ENCODE assay signal across 25 cellular contexts in the genomic region with DNA sequence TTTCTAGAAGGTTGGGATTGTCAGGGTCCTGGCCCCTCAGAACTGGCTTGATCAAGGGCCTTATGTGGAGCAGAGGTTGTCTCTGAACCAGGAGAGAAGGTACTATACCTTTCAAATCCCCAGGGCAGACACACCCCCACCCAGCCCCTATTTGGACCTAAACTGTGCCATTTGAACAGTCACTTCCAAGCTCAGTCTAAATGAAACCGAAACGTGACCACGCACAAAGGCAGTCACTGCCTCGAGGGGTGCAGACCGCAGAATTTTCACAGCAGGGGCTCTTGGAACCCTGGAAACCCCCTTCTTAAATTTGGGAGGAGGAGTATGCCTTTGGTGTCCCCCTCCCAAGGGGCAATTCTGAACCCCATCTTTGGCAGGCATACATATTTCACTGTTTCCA. TPM values are rescaled to one million over a fixed set of nuclear protein-coding genes. Genes with fewer than 3 reads are reported as not detected.
DNase-seq lines count a peak whose midpoint lies in the region; ATAC-seq, FAIRE-seq and TF ChIP-seq lines count a peak whose summit lies in the region.
"Had no signal": no experiment of that assay in that cellular context is flagged by ENCODE, and none has a peak within 500 bp of the region (broad histone marks: within the 10 kb centered on the region; RNA-seq: fewer than 3 reads in every experiment).

No MANE protein-coding gene starts in this region.

- H3K36me3 ChIP-seq in left ventricle myocardium inferior (peaks cover 8% of the 10 kb centered on the region), heart left ventricle (peaks cover 0 to 80% (median 37%) of the 10 kb centered on the region in 9 donors), GM12878 (ENCODE audit: control insufficient read depth in 2 of 2, insufficient read depth in 2 of 2, low read length in 1 of 2) (peaks cover 2 to 14% of the 10 kb centered on the region in 2 experiments)
- H3K36me3 ChIP-seq: breast epithelium, colonic mucosa had no signal

- RAD21 ChIA-PET in GM12878 (lab: Charles Lee; ENCODE audit: unreplicated experiment): no interaction called here

- H3K9me3 ChIP-seq in left ventricle myocardium inferior (replicated peaks): no peaks in the 10 kb centered on the region
- H3K9me3 ChIP-seq in heart left ventricle: no peaks in the 10 kb centered on the region
- no peaks in the 10 kb centered on the region for H3K9me3 ChIP-seq in GM12878 (replicated peaks; ENCODE audit: control insufficient read depth, insufficient read depth, low read length)
- H3K9me3 ChIP-seq: breast epithelium, Caco-2, colonic mucosa had no signal

- TF ChIP-seq RAD21 in GM12878 (IDR thresholded peaks at IDR 0.05; ENCODE audit: insufficient read depth, low read depth, low read length): no peak

- H3K27ac ChIP-seq in left ventricle myocardium inferior (replicated peaks) (peak overlapping the region; percentile 6), heart left ventricle (no peak overlapping the region), GM12878 (ENCODE audit: control insufficient read depth, insufficient read depth) (no peak overlapping the region), foreskin keratinocyte (no peak overlapping the region)
- H3K27ac ChIP-seq: breast epithelium, colonic mucosa had no signal

- DNase-seq in left ventricle myocardium inferior (no peak), heart left ventricle (no peak), GM12878 (ENCODE audit: low read depth, low spot score) (no peak), foreskin keratinocyte (no peak)
- DNase-seq: ACHN; activated CD4-positive, alpha-beta T cell treated with anti-CD3 and anti-CD28 coated beads for 4 hours; activated naive CD4-positive, alpha-beta T cell treated with anti-CD3 and anti-CD28 coated beads, Interleukin-2, amount 10 ng/mL, durations not matched to agents 7 days and 5 days; amniotic stem cell; Caco-2; colonic mucosa; DMS79; effector memory CD8-positive, alpha-beta T cell; foreskin fibroblast; GDM1; HFFc6; NCI-H1092; NCI-H1694 treated with DMSO at 0.1 percent for 48 hours; nucleus accumbens had no signal

- no peak for TF ChIP-seq EP300 in GM12878 (IDR thresholded peaks at IDR 0.05; ENCODE audit: borderline replicate concordance in 1 of 2, control insufficient read depth in 1 of 2, low read depth in 2 of 2, low read length in 2 of 2)

- H3K4me1 ChIP-seq in left ventricle myocardium inferior (peaks cover 43% of the 10 kb centered on the region), heart left ventricle (peaks cover 0 to 29% (median 15%) of the 10 kb centered on the region in 12 donors), GM12878 (ENCODE audit: control insufficient read depth, insufficient read depth, low read length) (peaks cover 10% of the 10 kb centered on the region), foreskin keratinocyte (peaks cover 11% of the 10 kb centered on the region)
- H3K4me1 ChIP-seq: Caco-2, colonic mucosa had no signal

- H3K79me2 ChIP-seq in GM12878 (ENCODE audit: control insufficient read depth, insufficient read depth, low read length): no peaks in the 10 kb centered on the region

- H3K4me3 ChIP-seq in left ventricle myocardium inferior: no peak overlapping the region
- H3K4me3 ChIP-seq in heart left ventricle: no peak overlapping the region
- H3K4me3 ChIP-seq in GM12878: no peak overlapping the region
- H3K4me3 ChIP-seq: breast epithelium, colonic mucosa, GM23338 had no signal

- no peaks in the 10 kb centered on the region for H4K20me1 ChIP-seq in GM12878 (ENCODE audit: control insufficient read depth, insufficient read depth)

- H2AFZ ChIP-seq in GM12878 (ENCODE audit: control insufficient read depth, low read depth, low read length): no peak overlapping the region
- H2AFZ ChIP-seq: GM23338 had no signal

- TF ChIP-seq POLR2A in heart left ventricle (IDR thresholded peaks at IDR 0.05): no peak
- no peak for TF ChIP-seq POLR2A in GM12878 (IDR thresholded peaks at IDR 0.05; ENCODE audit: low read depth, low read length)

- FAIRE-seq in GM12878 (lab: Jason Lieb, UNC): peak; percentile 54

- CTCF ChIA-PET in GM12878 (lab: Yijun Ruan, JAX): interaction anchor here (0.7 to 1.3 kb wide), 4 partner anchors 18 to 282 kb away, joined by 3 to 4 read pairs (median 3); no protein-coding TSS in a partner anchor

- in situ Hi-C loops in GM12878 (cut with MboI): no loop called here

- H3K27me3 ChIP-seq in left ventricle myocardium inferior (ENCODE audit: low read depth): peaks cover 10% of the 10 kb centered on the region
- H3K27me3 ChIP-seq in heart left ventricle: no peaks in the 10 kb centered on the region
- no peaks in the 10 kb centered on the region for H3K27me3 ChIP-seq in GM12878 (replicated peaks in 1 of 2; ENCODE audit: control insufficient read depth in 2 of 2, insufficient read depth in 2 of 2, low read length in 1 of 2)
- H3K27me3 ChIP-seq in foreskin keratinocyte: no peaks in the 10 kb centered on the region
- H3K27me3 ChIP-seq: breast epithelium, colonic mucosa had no signal

- SMC1A ChIA-PET in GM12878 (lab: Charles Lee; ENCODE audit: uncharacterized antibody, unreplicated experiment): no interaction called here

- H3K4me2 ChIP-seq in GM12878 (ENCODE audit: control insufficient read depth, insufficient read depth): peak overlapping the region; percentile 27; the same call in 1 of the 2 replicates
- H3K4me2 ChIP-seq: GM23338 had no signal

- POLR2A ChIA-PET in GM12878 (lab: Charles Lee): no interaction called here

- H3K9ac ChIP-seq in GM12878 (ENCODE audit: control insufficient read depth, insufficient read depth, low read length): no peak overlapping the region

- ATAC-seq in heart left ventricle (no peak), GM21825 (IDR thresholded peaks at IDR 0.05; ENCODE audit: unreplicated experiment) (peak; percentile 52), GM12878 (peak; percentile 79), foreskin keratinocyte (no peak), HG03095 (IDR thresholded peaks at IDR 0.05; ENCODE audit: unreplicated experiment) (no peak), SK-N-SH treated with all-trans-retinoic acid at 6 μM for 48 hours (no peak)
- ATAC-seq: effector memory CD8-positive, alpha-beta T cell; GM23338 had no signal

- intact Hi-C loops in left ventricle myocardium inferior (cut with micrococcal nuclease) (no loop called here), heart left ventricle (cut with DNase I) (no loop called here), GM12878 (cut with micrococcal nuclease; ENCODE audit: unreplicated experiment) (no loop called here)

- BruUV-seq in GM12878 (replicated peaks; lab: Mats Ljungman, UMichigan): no TSS peak

- WGBS in heart left ventricle, 4 donors: 95 to 98% (median 96%) methylated on average over 5 of the region's 5 CpGs
- WGBS in GM12878 (ENCODE audit: insufficient coverage, insufficient replicate concordance, low lambda C conversion rate, missing lambda C conversion rate): 49% methylated on average over 5 of the region's 5 CpGs

- TF ChIP-seq CTCF in left ventricle myocardium inferior (IDR thresholded peaks at IDR 0.05; ENCODE audit: borderline replicate concordance): no peak
- TF ChIP-seq CTCF in heart left ventricle (IDR thresholded peaks at IDR 0.05): no peak
- TF ChIP-seq CTCF in GM12878 (IDR thresholded peaks at IDR 0.05 in 2 of 3, conservative IDR thresholded peaks at IDR 0.05 in 1 of 3; ENCODE audit: control insufficient read depth in 2 of 3, extremely low read depth in 1 of 3, insufficient read depth in 1 of 3, low read depth in 3 of 3, low read length in 3 of 3): no peak
- no peak for TF ChIP-seq CTCF in foreskin keratinocyte (conservative IDR thresholded peaks at IDR 0.05)

TF ChIP-seq in GM12878, 131 proteins besides CTCF, POLR2A, EP300 and RAD21 (continues in another document):
- no peak for TF ChIP-seq JUNB (IDR thresholded peaks at IDR 0.05)
- no peak for TF ChIP-seq NFXL1 (IDR thresholded peaks at IDR 0.05; ENCODE audit: borderline replicate concordance)
- peak; percentile 79 for TF ChIP-seq RUNX3 (IDR thresholded peaks at IDR 0.05; ENCODE audit: low read length)

TF ChIP-seq in SK-N-SH treated with all-trans-retinoic acid at 6 μM for 48 hours, 23 proteins besides CTCF, POLR2A, EP300 and RAD21:
- TF ChIP-seq SNAI2 (CRISPR knock-in tag; IDR thresholded peaks at IDR 0.05): no peak
- TF ChIP-seq ZFP30 (CRISPR knock-in tag; IDR thresholded peaks at IDR 0.05): no peak
- TF ChIP-seq TCF4 (CRISPR knock-in tag; IDR thresholded peaks at IDR 0.05; ENCODE audit: borderline replicate concordance): no peak
- no peak for TF ChIP-seq ESRRG (CRISPR knock-in tag; IDR thresholded peaks at IDR 0.05)

RNA-seq across cellular contexts. Expression of a gene that starts 53.7 kb away (rescaled TPM):
- total RNA-seq in left ventricle myocardium inferior: 59.1 TPM
- 10 to 100 TPM in 8 of 9 donors, 1 to 10 TPM in 1; 5.8 to 56.7 (median 28.7) TPM for total RNA-seq in heart left ventricle
- polyA plus RNA-seq in heart left ventricle: 10 to 100 TPM in 1 of 2 donors, 1 to 10 TPM in 1; 6.3 to 42.6 TPM
- not detected in 2 replicates for total RNA-seq in GM12878 (2013; cell fraction: nucleolus; rRNA removed)
- not detected in 2 replicates for total RNA-seq in GM12878 (2014; rRNA removed)
- not detected in 2 replicates for total RNA-seq in GM12878 (2014; rRNA removed; fragmentation: Illumina TruSeq; extraction: Trizol)
- total RNA-seq in GM12878 (2021): not detected in 2 replicates
- polyA plus RNA-seq in GM12878 (2011; ENCODE audit: low read depth): not detected
- not detected in 2 replicates for polyA plus RNA-seq in GM12878 (2011; rRNA removed)
- polyA plus RNA-seq in GM12878 (2011; cell fraction: cytosol; rRNA removed): not detected in 2 replicates
- polyA plus RNA-seq in GM12878 (2011; cell fraction: nucleus; rRNA removed): not detected in 2 replicates
- 0.03 TPM in 1 of 2 replicates, not detected in the other for polyA plus RNA-seq in GM12878 (2012)
- not detected in 2 replicates for polyA plus RNA-seq in GM12878 (2014; fragmentation: Illumina TruSeq; extraction: Trizol)
- polyA plus RNA-seq in GM12878 (2014; fragmentation: Nextera tagmentation; extraction: Ambion mirVana): not detected
- not detected in 2 replicates for polyA plus RNA-seq in GM12878 (2014; rRNA removed)
- not detected for polyA plus RNA-seq in GM12878 (2016; fragmentation: Nextera tagmentation; extraction: Ambion mirVana)
- polyA minus RNA-seq in GM12878 (2011; rRNA and poly(A)+ RNA removed): not detected in 2 replicates
- polyA minus RNA-seq in GM12878 (2011; cell fraction: cytosol; rRNA and poly(A)+ RNA removed): not detected in 2 replicates
- not detected in 2 replicates for polyA minus RNA-seq in GM12878 (2011; cell fraction: nucleus; rRNA and poly(A)+ RNA removed)
- 0.78 and 0.81 TPM in 2 replicates for total RNA-seq in foreskin keratinocyte
- 0.47 and 0.57 TPM in 2 replicates for polyA plus RNA-seq in foreskin keratinocyte
- total RNA-seq: OCI-LY7 had no signal
- polyA plus RNA-seq: IgD-negative memory B cell had no signal

Comparison
In these comparisons a context has a peak if more than half of its experiments do, and no peak if none do; other contexts are left out.
1. ATAC-seq: peak in GM21825 (single experiment) and GM12878 (single experiment); none in heart left ventricle (0 of 4), foreskin keratinocyte (single experiment), HG03095 (single experiment) and SK-N-SH treated with all-trans-retinoic acid at 6 μM for 48 hours (single experiment).